9 cellular contexts compared by ENCODE assay signal in the genomic region with DNA sequence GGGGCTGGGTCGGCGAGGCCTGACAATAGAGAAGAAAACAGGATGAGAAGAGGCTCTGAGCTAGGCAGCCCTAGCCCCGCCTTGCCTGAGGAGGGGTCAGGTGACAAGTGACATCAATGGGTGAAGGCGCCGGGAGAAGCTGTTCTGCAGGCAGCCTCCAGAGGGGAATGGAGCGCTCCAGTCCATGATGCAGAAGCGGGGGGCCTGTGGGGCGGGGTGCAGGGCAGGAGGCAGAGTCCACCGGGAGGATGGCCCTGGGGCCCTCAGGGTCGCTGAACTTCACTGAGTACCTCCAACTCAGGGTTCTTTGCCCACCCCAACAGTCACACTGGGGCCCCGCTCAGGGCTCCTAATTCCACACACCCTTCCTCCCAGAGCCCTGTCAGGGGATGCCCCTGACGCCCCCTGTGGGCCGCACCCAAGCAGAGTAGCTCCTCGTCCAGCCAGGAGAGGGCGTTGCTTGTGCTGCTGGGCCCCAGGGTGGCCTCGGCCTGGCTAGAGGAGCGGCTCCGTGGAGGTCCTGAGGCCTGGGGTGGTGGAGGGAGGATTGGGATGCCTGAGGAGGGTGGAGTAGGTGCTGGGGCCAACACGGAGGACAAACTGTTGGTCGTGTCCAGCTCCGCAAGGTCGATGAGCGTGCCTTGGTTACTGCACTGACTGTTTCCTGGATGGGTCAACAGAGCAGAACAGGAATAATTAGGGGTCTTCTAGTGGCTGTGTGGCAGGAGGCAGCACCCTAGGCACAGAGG. TPM values are rescaled to one million over a fixed set of nuclear protein-coding genes. Genes with fewer than 3 reads are reported as not detected.
DNase-seq lines count a peak whose midpoint lies in the region; ATAC-seq and TF ChIP-seq lines count a peak whose summit lies in the region.
"Had no signal": no experiment of that assay in that cellular context is flagged by ENCODE, and none has a peak within 500 bp of the region (broad histone marks: within the 10 kb centered on the region; RNA-seq: fewer than 3 reads in every experiment).

No MANE protein-coding gene starts in this region.

- H3K9me3 ChIP-seq in Caco-2 (no peaks in the 10 kb centered on the region), liver (ENCODE audit: control insufficient read depth in 4 of 4, low read length in 3 of 4) (no peaks in the 10 kb centered on the region), tibial nerve (no peaks in the 10 kb centered on the region)

- CTCF ChIA-PET in Caco-2 (lab: Charles Lee): interaction anchor here (0.5 to 2.7 kb wide), 10 partner anchors 11 to 131 kb away, joined by 3 to 33 read pairs (median 6); a partner anchor contains a TSS

- BruUV-seq in Caco-2 (replicated peaks; lab: Mats Ljungman, UMichigan): no TSS peak

- no peak overlapping the region for H3K4me3 Mint-ChIP-seq in Caco-2 (ENCODE audit: unreplicated experiment)
- H3K4me3 Mint-ChIP-seq: T-helper 1 cell treated with Interleukin-12 subunit alpha and Interleukin-12 subunit beta and Interleukin-4 antibody, amounts not matched to agents 30 μg/mL and 1 μg/mL, for 36 hours had no signal

- H3K9me3 Mint-ChIP-seq in Caco-2 (ENCODE audit: unreplicated experiment): no peaks in the 10 kb centered on the region
- H3K9me3 Mint-ChIP-seq: T-helper 1 cell treated with Interleukin-12 subunit alpha and Interleukin-12 subunit beta and Interleukin-4 antibody, amounts not matched to agents 30 μg/mL and 1 μg/mL, for 36 hours had no signal

- peak overlapping the region; percentile 51 for H3K27ac Mint-ChIP-seq in Caco-2 (ENCODE audit: unreplicated experiment)

- WGBS in liver: 77% methylated on average over 23 of the region's 23 CpGs
- WGBS in tibial nerve, 2 donors: 54 to 58% methylated on average over 19 to 22 of the region's 23 CpGs

- H3K36me3 Mint-ChIP-seq in Caco-2 (ENCODE audit: insufficient read depth, unreplicated experiment): peaks cover 86% of the 10 kb centered on the region

- no peak overlapping the region for H3K27ac ChIP-seq in liver (ENCODE audit: low read depth in 1 of 2, low read length in 2 of 2)
- peak overlapping the region in 3 of 4 donors; percentile 20 to 70 (median 69) for H3K27ac ChIP-seq in tibial nerve

- TF ChIP-seq POLR2A in tibial nerve (IDR thresholded peaks at IDR 0.05): no peak

- H3K4me1 Mint-ChIP-seq in Caco-2 (ENCODE audit: low read depth, unreplicated experiment): peaks cover 19% of the 10 kb centered on the region

- DNase-seq in Caco-2 (peak; percentile 69 to 73), HuH-7 (ENCODE audit: low spot score) (peak; percentile 90), SIG-M5 treated with dmso at 0.1 percent for 504 hours (lab: John Stamatoyannopoulos, UW; ENCODE audit: unreplicated experiment) (peak; percentile 77), astrocyte of the hippocampus (ENCODE audit: low read depth, low spot score) (peak; percentile 61), tibial nerve (ENCODE audit: low spot score in 2 of 2) (no peak), NCI-H146 (lab: John Stamatoyannopoulos, UW) (no peak)

- TF ChIP-seq CTCF in Caco-2 (IDR thresholded peaks at IDR 0.05; ENCODE audit: insufficient read depth in 1 of 2, low read depth in 1 of 2, low read length in 1 of 2, severe bottlenecking in 1 of 2, unreplicated experiment in 1 of 2): peak; percentile 64 to 82
- peak; percentile 32 for TF ChIP-seq CTCF in liver (IDR thresholded peaks at IDR 0.05; ENCODE audit: low read depth, low read length, missing input control)
- TF ChIP-seq CTCF in tibial nerve (IDR thresholded peaks at IDR 0.05): peak in 4 of 5 experiments; percentile 40 to 62 (median 48)

- H3K4me1 ChIP-seq in Caco-2 (peaks cover 16% of the 10 kb centered on the region), liver (ENCODE audit: control insufficient read depth in 4 of 4, insufficient read depth in 4 of 4, low read length in 3 of 4) (peaks cover 0 to 7% (median 3%) of the 10 kb centered on the region in 4 donors), tibial nerve (peaks cover 0 to 44% (median 8%) of the 10 kb centered on the region in 4 donors)

- H3K9ac ChIP-seq in liver (ENCODE audit: low read depth in 1 of 2, low read length in 2 of 2): no peak overlapping the region

- H3K36me3 ChIP-seq in Caco-2 (ENCODE audit: control insufficient read depth, insufficient read depth, low read length): peaks cover 8% of the 10 kb centered on the region; the same call in 1 of the 2 replicates
- peaks cover 16 to 84% (median 48%) of the 10 kb centered on the region in 4 donors for H3K36me3 ChIP-seq in liver (ENCODE audit: control insufficient read depth in 4 of 4, insufficient read depth in 3 of 4, low read depth in 1 of 4, low read length in 3 of 4)
- peaks cover 9 to 100% (median 39%) of the 10 kb centered on the region in 3 donors for H3K36me3 ChIP-seq in tibial nerve

- no peak for ATAC-seq in HG03095 (IDR thresholded peaks at IDR 0.05; ENCODE audit: unreplicated experiment)

- intact Hi-C loops in Caco-2 (cut with micrococcal nuclease; ENCODE audit: unreplicated experiment): loop anchor here (1.0 kb wide), 1 partner anchor 172 kb away; no protein-coding TSS in a partner anchor

- POLR2A ChIA-PET in Caco-2 (lab: Charles Lee): interaction anchor here (0.5 to 0.6 kb wide), 3 partner anchors 23 to 165 kb away, joined by 3 to 7 read pairs (median 3); a partner anchor contains a TSS

- H3K27me3 ChIP-seq in Caco-2 (replicated peaks; ENCODE audit: control insufficient read depth, insufficient read depth, low read length): no peaks in the 10 kb centered on the region
- H3K27me3 ChIP-seq in liver (ENCODE audit: control insufficient read depth in 4 of 4, insufficient read depth in 4 of 4, low read length in 3 of 4): no peaks in the 10 kb centered on the region
- H3K27me3 ChIP-seq in tibial nerve: no peaks in the 10 kb centered on the region

- H3K4me3 ChIP-seq in Caco-2 (ENCODE audit: low read depth, low read length) (no peak overlapping the region), liver (ENCODE audit: low read depth in 1 of 3, low read length in 3 of 3) (no peak overlapping the region), tibial nerve (no peak overlapping the region)

- TF ChIP-seq EP300 in tibial nerve (IDR thresholded peaks at IDR 0.05): no peak

- peak in 1 of 2 donors; percentile 62 for TF ChIP-seq RAD21 in liver (IDR thresholded peaks at IDR 0.05)

- no peaks in the 10 kb centered on the region for H3K27me3 Mint-ChIP-seq in Caco-2 (ENCODE audit: insufficient read depth, unreplicated experiment)

TF ChIP-seq in liver, 16 proteins besides CTCF, POLR2A, EP300 and RAD21:
- TF ChIP-seq RXRA (IDR thresholded peaks at IDR 0.05) (no peak), JUND (IDR thresholded peaks at IDR 0.05) (no peak), HNF4A (conservative IDR thresholded peaks at IDR 0.05) (no peak), NR2F2 (IDR thresholded peaks at IDR 0.05) (no peak), TAF1 (conservative IDR thresholded peaks at IDR 0.05) (no peak), EGR1 (IDR thresholded peaks at IDR 0.05; ENCODE audit: low read depth in 2 of 2) (no peak), HNF4G (IDR thresholded peaks at IDR 0.05) (no peak), YY1 (IDR thresholded peaks at IDR 0.05) (no peak), SP1 (IDR thresholded peaks at IDR 0.05) (no peak), GABPA (IDR thresholded peaks at IDR 0.05 in 1 of 2, conservative IDR thresholded peaks at IDR 0.05 in 1 of 2) (no peak)
- TF ChIP-seq, protein P1, sequence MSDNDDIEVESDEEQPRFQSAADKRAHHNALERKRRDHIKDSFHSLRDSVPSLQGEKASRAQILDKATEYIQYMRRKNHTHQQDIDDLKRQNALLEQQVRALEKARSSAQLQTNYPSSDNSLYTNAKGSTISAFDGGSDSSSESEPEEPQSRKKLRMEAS (IDR thresholded peaks at IDR 0.05): no peak
- TF ChIP-seq, protein P2, sequence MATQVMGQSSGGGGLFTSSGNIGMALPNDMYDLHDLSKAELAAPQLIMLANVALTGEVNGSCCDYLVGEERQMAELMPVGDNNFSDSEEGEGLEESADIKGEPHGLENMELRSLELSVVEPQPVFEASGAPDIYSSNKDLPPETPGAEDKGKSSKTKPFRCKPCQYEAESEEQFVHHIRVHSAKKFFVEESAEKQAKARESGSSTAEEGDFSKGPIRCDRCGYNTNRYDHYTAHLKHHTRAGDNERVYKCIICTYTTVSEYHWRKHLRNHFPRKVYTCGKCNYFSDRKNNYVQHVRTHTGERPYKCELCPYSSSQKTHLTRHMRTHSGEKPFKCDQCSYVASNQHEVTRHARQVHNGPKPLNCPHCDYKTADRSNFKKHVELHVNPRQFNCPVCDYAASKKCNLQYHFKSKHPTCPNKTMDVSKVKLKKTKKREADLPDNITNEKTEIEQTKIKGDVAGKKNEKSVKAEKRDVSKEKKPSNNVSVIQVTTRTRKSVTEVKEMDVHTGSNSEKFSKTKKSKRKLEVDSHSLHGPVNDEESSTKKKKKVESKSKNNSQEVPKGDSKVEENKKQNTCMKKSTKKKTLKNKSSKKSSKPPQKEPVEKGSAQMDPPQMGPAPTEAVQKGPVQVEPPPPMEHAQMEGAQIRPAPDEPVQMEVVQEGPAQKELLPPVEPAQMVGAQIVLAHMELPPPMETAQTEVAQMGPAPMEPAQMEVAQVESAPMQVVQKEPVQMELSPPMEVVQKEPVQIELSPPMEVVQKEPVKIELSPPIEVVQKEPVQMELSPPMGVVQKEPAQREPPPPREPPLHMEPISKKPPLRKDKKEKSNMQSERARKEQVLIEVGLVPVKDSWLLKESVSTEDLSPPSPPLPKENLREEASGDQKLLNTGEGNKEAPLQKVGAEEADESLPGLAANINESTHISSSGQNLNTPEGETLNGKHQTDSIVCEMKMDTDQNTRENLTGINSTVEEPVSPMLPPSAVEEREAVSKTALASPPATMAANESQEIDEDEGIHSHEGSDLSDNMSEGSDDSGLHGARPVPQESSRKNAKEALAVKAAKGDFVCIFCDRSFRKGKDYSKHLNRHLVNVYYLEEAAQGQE (IDR thresholded peaks at IDR 0.05): no peak

RNA-seq across cellular contexts. Expression of a gene that starts 20.8 kb away (rescaled TPM):
- total RNA-seq in Caco-2 (2022): 90.2 and 94.4 TPM in 2 replicates
- total RNA-seq in liver: 10 to 100 TPM in 1 of 2 donors, 1 to 10 TPM in 1; 8.8 to 17.3 TPM
- polyA plus RNA-seq in liver: 1 to 10 TPM; 4.6 to 9.5 TPM
- 10 to 100 TPM; 45.5 to 66.0 (median 56.6) TPM for total RNA-seq in tibial nerve

RNA-seq across cellular contexts. Expression of a gene that starts 21.1 kb away (rescaled TPM):
- 123 and 125 TPM in 2 replicates for total RNA-seq in Caco-2 (2022)
- 10 to 100 TPM; 24.1 to 33.0 TPM for total RNA-seq in liver
- polyA plus RNA-seq in liver: 10 to 100 TPM; 45.8 to 58.9 TPM
- 10 to 100 TPM; 31.2 to 36.6 (median 33.6) TPM for total RNA-seq in tibial nerve

RNA-seq across cellular contexts. Expression of a gene that starts 30.5 kb away (rescaled TPM):
- total RNA-seq in Caco-2 (2022) (27.0 and 27.3 TPM in 2 replicates), liver (1 to 10 TPM; 6.2 to 8.6 TPM), tibial nerve (10 to 100 TPM; 18.4 to 53.1 (median 41.0) TPM)
- polyA plus RNA-seq in liver: 10 to 100 TPM; 10.8 to 13.6 TPM

RNA-seq across cellular contexts. Expression of a gene that starts 35.1 kb away (rescaled TPM):
- total RNA-seq in Caco-2 (2022): 119 and 142 TPM in 2 replicates
- 10 to 100 TPM; 27.9 to 36.3 TPM for total RNA-seq in liver
- polyA plus RNA-seq in liver: 10 to 100 TPM; 15.2 to 31.2 TPM
- total RNA-seq in tibial nerve: 10 to 100 TPM; 38.1 to 68.6 (median 53.2) TPM

RNA-seq across cellular contexts. Expression of a gene that starts 48.7 kb away (rescaled TPM):
- total RNA-seq in Caco-2 (2022) (29.8 and 33.6 TPM in 2 replicates), liver (1 to 10 TPM; 8.0 to 9.5 TPM), tibial nerve (10 to 100 TPM; 16.7 to 23.1 (median 20.1) TPM)
- polyA plus RNA-seq in liver: 1 to 10 TPM; 4.7 to 5.2 TPM

Comparison
In these comparisons a context has a peak if more than half of its experiments do, and no peak if none do; other contexts are left out.
1. DNase-seq: peak in Caco-2 (2 of 2), HuH-7 (single experiment), SIG-M5 treated with dmso at 0.1 percent for 504 hours (single experiment) and astrocyte of the hippocampus (single experiment); none in tibial nerve (0 of 2) and NCI-H146 (single experiment).
2. H3K27ac ChIP-seq: peak in tibial nerve (3 of 4); none in liver (0 of 2).
3. Peak in every context shown above with its lines, with median percentiles within 50 percentile points of each other: CTCF ChIP-seq.